In the genomic region with DNA sequence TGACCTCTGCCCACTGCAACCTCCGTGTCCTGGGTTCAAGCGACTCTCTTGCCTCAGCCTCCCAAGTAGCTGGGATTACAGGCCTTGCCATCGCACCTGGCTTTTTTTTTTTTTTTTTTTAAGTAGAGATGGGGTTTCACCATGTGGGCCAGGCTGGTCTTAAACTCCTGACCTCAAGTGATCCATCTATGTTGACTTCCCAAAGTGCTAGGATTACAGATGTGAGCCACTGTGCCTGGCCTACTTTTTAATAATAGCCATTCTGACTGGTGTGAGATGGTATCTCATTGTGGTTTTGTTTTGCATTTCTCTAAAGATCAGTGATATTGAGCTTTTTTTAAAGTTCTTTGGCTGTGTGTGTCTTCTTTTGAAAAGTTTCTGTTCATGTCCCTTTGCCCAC, we compare ENCODE assay signal across 1 cellular context. TPM values are rescaled to one million over a fixed set of nuclear protein-coding genes. Genes with fewer than 3 reads are reported as not detected.
"Had no signal": no experiment of that assay in that cellular context is flagged by ENCODE, and none has a peak within 500 bp of the region (broad histone marks: within the 10 kb centered on the region; RNA-seq: fewer than 3 reads in every experiment).

No MANE protein-coding gene starts in this region.

RNA-seq across cellular contexts. Expression of a gene that starts 10.6 kb away (rescaled TPM):
- polyA plus RNA-seq: IgD-negative memory B cell had no signal

RNA-seq across cellular contexts. Expression of a gene that starts 42.3 kb away (rescaled TPM):
- polyA plus RNA-seq: IgD-negative memory B cell had no signal
